29 cellular contexts compared by ENCODE assay signal in genomic region chr20:25626779-25627178, GRCh38.
"Had no signal": no experiment of that assay in that cellular context is flagged by ENCODE, and none has a peak within 500 bp of the region (broad histone marks: within the 10 kb centered on the region; RNA-seq: fewer than 3 reads in every experiment).

No MANE protein-coding gene starts in this region.

- DNase-seq: activated CD4-positive, alpha-beta T cell treated with anti-CD3 and anti-CD28 coated beads for 36 hours; activated CD4-positive, alpha-beta T cell treated with anti-CD3 and anti-CD28 coated beads, Interleukin-2, amount 50 U/mL, for 1 hour; activated CD4-positive, CD25-positive, alpha-beta regulatory T cell; activated CD8-positive, alpha-beta memory T cell treated with anti-CD3 and anti-CD28 coated beads, Interleukin-2, amount 50 U/mL, for 48 hours; activated CD8-positive, alpha-beta T cell treated with anti-CD3 and anti-CD28 coated beads for 36 hours; activated naive CD4-positive, alpha-beta T cell treated with anti-CD3 and anti-CD28 coated beads, Interleukin-2, amount 50 U/mL, for 16 hours; activated naive CD8-positive, alpha-beta T cell treated with anti-CD3 and anti-CD28 coated beads, Interleukin-2, amount 50 U/mL, for 24 hours; activated T-cell treated with anti-CD3 and anti-CD28 coated beads, Interleukin-2, amount 50 U/mL, for 1 hour; amniotic stem cell; body of pancreas; central memory CD4-positive, alpha-beta T cell; MM.1S; NCI-H1092; NCI-H1417; NCI-H2029; NCI-H2107; NCI-H2171 treated with DMSO at 0.1 percent for 48 hours; NCI-H226; NCI-H510A; NCI-H526 treated with DMSO at 0.1 percent for 48 hours; NCI-H82; RPMI8226; T-cell; T-helper 2 cell had no signal

- H3K27ac ChIP-seq: ascending aorta, body of pancreas, SK-N-MC, VCaP had no signal

- ATAC-seq: activated CD4-positive, alpha-beta T cell treated with anti-CD3 and anti-CD28 coated beads for 36 hours; activated CD8-positive, alpha-beta T cell treated with anti-CD3 and anti-CD28 coated beads for 36 hours; activated naive CD8-positive, alpha-beta T cell treated with anti-CD3 and anti-CD28 coated beads, Interleukin-2, amount 50 U/mL, for 24 hours; body of pancreas; Right ventricle myocardium inferior; T-cell had no signal

- H3K36me3 ChIP-seq: ascending aorta had no signal

- H3K9me3 ChIP-seq: ascending aorta, body of pancreas had no signal

- H3K27me3 ChIP-seq: ascending aorta, body of pancreas had no signal

- H3K4me3 ChIP-seq: ascending aorta, body of pancreas, SK-N-MC had no signal

- FAIRE-seq: bronchial epithelial cell had no signal
